Comparison of ENCODE assay signal across 20 cellular contexts in the genomic region with DNA sequence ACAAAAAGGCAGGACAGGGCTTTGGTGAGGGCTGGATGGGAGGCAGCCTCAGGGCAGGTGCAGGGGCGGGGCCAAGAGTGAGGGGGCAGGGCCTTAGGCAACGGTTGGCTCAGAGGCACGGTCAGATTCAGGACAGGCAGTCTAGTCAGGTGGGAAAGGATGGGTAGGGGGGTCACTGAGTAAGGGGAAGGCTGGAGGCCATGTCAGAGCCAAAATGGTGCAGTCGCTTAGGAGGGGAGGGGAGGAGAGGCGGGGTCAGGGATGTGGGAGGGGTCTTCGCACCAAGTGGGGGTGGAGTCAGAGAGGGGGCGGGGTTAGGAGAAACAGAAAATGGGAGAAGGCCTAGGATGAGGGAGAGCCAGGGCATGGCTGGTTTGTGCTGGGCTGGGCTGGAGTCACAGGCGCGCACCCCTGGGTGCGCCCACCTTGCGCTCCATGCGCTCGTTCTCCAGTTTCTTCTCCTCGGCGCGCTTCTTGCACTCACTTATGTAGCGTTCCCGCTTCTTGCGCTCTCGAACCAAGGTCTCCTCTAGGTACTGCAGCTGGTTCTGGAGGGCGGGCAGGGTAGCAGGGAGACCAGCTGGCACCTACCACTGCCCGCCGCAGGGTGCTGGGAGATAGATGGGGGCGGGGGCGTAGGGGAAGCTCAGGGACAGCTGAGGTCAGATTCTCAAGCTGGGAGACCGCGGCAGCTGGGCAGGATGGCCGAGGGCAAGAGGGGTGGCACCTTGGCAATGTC. TPM values are rescaled to one million over a fixed set of nuclear protein-coding genes. Genes with fewer than 3 reads are reported as not detected.
DNase-seq lines count a peak whose midpoint lies in the region; ATAC-seq, FAIRE-seq and TF ChIP-seq lines count a peak whose summit lies in the region.
"Had no signal": no experiment of that assay in that cellular context is flagged by ENCODE, and none has a peak within 500 bp of the region (broad histone marks: within the 10 kb centered on the region; RNA-seq: fewer than 3 reads in every experiment).

No MANE protein-coding gene starts in this region.

- no peak overlapping the region; the same call in 1 of the 2 replicates for H2BK12ac ChIP-seq in H1 (ENCODE audit: low read depth, low read length)

- no peak overlapping the region for H3K14ac ChIP-seq in H1 (ENCODE audit: insufficient read length)

- H3K36me3 Mint-ChIP-seq in progenitor cell of endocrine pancreas (ENCODE audit: insufficient read depth), result no peaks in the 10 kb centered on the region
- H3K36me3 Mint-ChIP-seq: CD8-positive, alpha-beta T cell had no signal

- H3K4me3 Mint-ChIP-seq in progenitor cell of endocrine pancreas (ENCODE audit: low read depth), result no peak overlapping the region
- H3K4me3 Mint-ChIP-seq: activated naive CD4-positive, alpha-beta T cell treated with anti-CD3 and anti-CD28 coated beads for 36 hours; CD8-positive, alpha-beta T cell; stimulated activated naive CD8-positive, alpha-beta T cell treated with anti-CD3 and anti-CD28 coated beads, Interleukin-15, Interleukin-2, amounts not matched to agents 100 ng/mL and 50 ng/mL, for 24 hours had no signal

- POLR2A ChIA-PET in H1 (lab: Charles Lee; ENCODE audit: partially characterized antibody), result interaction anchor here (1.1 to 1.4 kb wide), 2 partner anchors 8 to 10 kb away, joined by 5 read pairs; partner anchors contain the start of genes ODAD3 and PRKCSH

- no peak overlapping the region for H3K56ac ChIP-seq in H1 (replicated peaks; ENCODE audit: insufficient read length, low read depth, low read length)

- TF ChIP-seq RAD21 in H1 (IDR thresholded peaks at IDR 0.05 in 1 of 2, conservative IDR thresholded peaks at IDR 0.05 in 1 of 2; ENCODE audit: low read depth in 2 of 2, low read length in 2 of 2), result no peak

- H4K8ac ChIP-seq in H1 (ENCODE audit: extremely low read depth, insufficient read depth, low read length), result peak overlapping the region; percentile 41; the same call in 1 of the 2 replicates

- H2BK120ac ChIP-seq in H1 (replicated peaks; ENCODE audit: low read depth, low read length), result no peak overlapping the region

- H3K4me1 ChIP-seq in BE2C (no peaks in the 10 kb centered on the region), H1 (replicated peaks in 1 of 4; ENCODE audit: control insufficient read depth in 3 of 4, insufficient read depth in 4 of 4, low read length in 3 of 4) (peaks cover 0 to 13% (median 7%) of the 10 kb centered on the region in 4 experiments; a peak in 5 of 7 replicates)

- H3K4ac ChIP-seq in H1 (replicated peaks; ENCODE audit: insufficient read length, low read depth, low read length), result no peak overlapping the region

- no peaks in the 10 kb centered on the region for H4K20me1 ChIP-seq in H1 (replicated peaks in 1 of 2; ENCODE audit: control insufficient read depth in 1 of 2, insufficient read depth in 2 of 2, low read length in 2 of 2)

- no peak overlapping the region for H3K18ac ChIP-seq in H1 (ENCODE audit: extremely low read depth, low read length)

- H3K79me2 ChIP-seq in H1 (ENCODE audit: control insufficient read depth in 1 of 2, insufficient read depth in 2 of 2, low read length in 2 of 2), result no peaks in the 10 kb centered on the region

- H2BK15ac ChIP-seq in H1 (ENCODE audit: low read length), result 0 out of 2 replicates have a peak overlapping the region, but pooled peaks have one; percentile 88

- H3K4me2 ChIP-seq in H1 (ENCODE audit: insufficient read depth in 1 of 2, low read depth in 2 of 2, low read length in 2 of 2), result no peak overlapping the region

- H3K23ac ChIP-seq in H1 (ENCODE audit: insufficient read length), result no peak overlapping the region

- no peak overlapping the region for H3K27ac ChIP-seq in H1 (ENCODE audit: low read depth, low read length)
- H3K27ac ChIP-seq: cardiac muscle cell, transverse colon had no signal

- ATAC-seq in GM19463 (IDR thresholded peaks at IDR 0.05; ENCODE audit: unreplicated experiment), result no peak
- ATAC-seq: CD8-positive, alpha-beta T cell; left lobe of liver had no signal

- H2AFZ ChIP-seq in H1 (ENCODE audit: low read length), result no peak overlapping the region

- H2BK5ac ChIP-seq in H1 (ENCODE audit: low read depth, low read length), result peak overlapping the region; percentile 52; the same call in 1 of the 2 replicates

- H3K27me3 Mint-ChIP-seq in progenitor cell of endocrine pancreas, result peaks cover 28% of the 10 kb centered on the region

- CTCF ChIA-PET in H1 (lab: Charles Lee; ENCODE audit: partially characterized antibody), result interaction anchor here (0.9 to 2.5 kb wide), 4 partner anchors 9 to 56 kb away, joined by 3 to 12 read pairs (median 4); partner anchors contain the start of genes ODAD3 and PRKCSH

- H3K9me3 ChIP-seq in BE2C (no peaks in the 10 kb centered on the region), H1 (ENCODE audit: insufficient read depth in 2 of 2, low read depth in 1 of 2, low read length in 1 of 2) (no peaks in the 10 kb centered on the region)
- H3K9me3 ChIP-seq: transverse colon had no signal

- peaks cover 14% of the 10 kb centered on the region for H3K23me2 ChIP-seq in H1 (ENCODE audit: low read depth, low read length)

- no peak overlapping the region for H3K27ac Mint-ChIP-seq in progenitor cell of endocrine pancreas
- H3K27ac Mint-ChIP-seq: activated naive CD4-positive, alpha-beta T cell treated with anti-CD3 and anti-CD28 coated beads for 36 hours; CD8-positive, alpha-beta T cell; stimulated activated naive CD8-positive, alpha-beta T cell treated with anti-CD3 and anti-CD28 coated beads, Interleukin-15, Interleukin-2, amounts not matched to agents 100 ng/mL and 50 ng/mL, for 24 hours had no signal

- FAIRE-seq in GM12892 (lab: Jason Lieb, UNC), result peak; percentile 21
- no peak for FAIRE-seq in H1 (lab: Jason Lieb, UNC)
- FAIRE-seq: RCC 7860, small intestine had no signal

- no peak overlapping the region for H4K91ac ChIP-seq in H1 (replicated peaks; ENCODE audit: insufficient read length, low read length)

- H2BK20ac ChIP-seq in H1 (ENCODE audit: low read length), result no peak overlapping the region

- H3K4me1 Mint-ChIP-seq in progenitor cell of endocrine pancreas (ENCODE audit: low read depth), result peaks cover 2% of the 10 kb centered on the region

- no peak overlapping the region for H3K9ac ChIP-seq in H1 (replicated peaks in 1 of 4; ENCODE audit: extremely low read depth in 1 of 4, low read depth in 3 of 4, low read length in 3 of 4)

- H3K27me3 ChIP-seq in BE2C (peaks cover 18% of the 10 kb centered on the region), H1 (replicated peaks in 1 of 4; ENCODE audit: control insufficient read depth in 3 of 4, extremely low read depth in 1 of 4, insufficient read depth in 3 of 4, low read length in 3 of 4) (peaks cover 2 to 16% (median 13%) of the 10 kb centered on the region in 4 experiments)

- TF ChIP-seq EP300 in H1 (IDR thresholded peaks at IDR 0.05; ENCODE audit: borderline replicate concordance in 1 of 2, low read depth in 2 of 2, low read length in 2 of 2), result no peak

- no peak for TF ChIP-seq CTCF in BE2C (IDR thresholded peaks at IDR 0.05; ENCODE audit: low read depth, low read length)
- no peak for TF ChIP-seq CTCF in H1 (IDR thresholded peaks at IDR 0.05; ENCODE audit: control extremely low read depth in 1 of 3, insufficient read depth in 1 of 3, low read depth in 1 of 3, low read length in 3 of 3)
- TF ChIP-seq CTCF in progenitor cell of endocrine pancreas (IDR thresholded peaks at IDR 0.05; ENCODE audit: unreplicated experiment), result no peak

- no peak overlapping the region for H4K5ac ChIP-seq in H1 (ENCODE audit: insufficient read length, low read depth, low read length)

- H3K36me3 ChIP-seq in BE2C (no peaks in the 10 kb centered on the region), H1 (ENCODE audit: control insufficient read depth in 2 of 4, insufficient read depth in 4 of 4, low read length in 3 of 4) (no peaks in the 10 kb centered on the region)
- H3K36me3 ChIP-seq: cardiac muscle cell, transverse colon had no signal

- no peaks in the 10 kb centered on the region for H3K9me3 Mint-ChIP-seq in progenitor cell of endocrine pancreas (ENCODE audit: low read depth)
- H3K9me3 Mint-ChIP-seq: activated naive CD4-positive, alpha-beta T cell treated with anti-CD3 and anti-CD28 coated beads for 36 hours; CD8-positive, alpha-beta T cell; stimulated activated naive CD8-positive, alpha-beta T cell treated with anti-CD3 and anti-CD28 coated beads, Interleukin-15, Interleukin-2, amounts not matched to agents 100 ng/mL and 50 ng/mL, for 24 hours had no signal

- H3K79me1 ChIP-seq in H1 (ENCODE audit: low read depth, low read length), result no peaks in the 10 kb centered on the region

- H3K4me3 ChIP-seq in BE2C (ENCODE audit: low read depth, low read length) (no peak overlapping the region), H1 (ENCODE audit: extremely low read depth in 1 of 4, insufficient read depth in 2 of 4, low read depth in 3 of 4, low read length in 4 of 4) (no peak overlapping the region)
- H3K4me3 ChIP-seq: cardiac muscle cell, transverse colon had no signal

- DNase-seq in BE2C, result peak; percentile 57
- DNase-seq in GM12892 (ENCODE audit: insufficient read length), result no peak
- DNase-seq in H1 (ENCODE audit: low read depth in 1 of 2, low spot score in 2 of 2), result peak in 1 of 2 experiments; percentile 85
- DNase-seq in progenitor cell of endocrine pancreas (ENCODE audit: low spot score, unreplicated experiment), result no peak
- DNase-seq: activated naive CD4-positive, alpha-beta T cell treated with anti-CD3 and anti-CD28 coated beads for 36 hours; CD8-positive, alpha-beta T cell; DMS79 treated with DMSO at 0.1 percent for 48 hours; HCEC 1CT; midbrain; NCI-H1105; NCI-H2081; NCI-H446 treated with DMSO at 0.1 percent for 48 hours; small intestine; transverse colon had no signal

- 84% methylated on average over 23 of the region's 28 CpGs; no CpG with 5 or more reads in 1 of the 2 experiments for WGBS in H1 (ENCODE audit: extremely low coverage in 1 of 2, insufficient coverage in 1 of 2, insufficient read length in 1 of 2, insufficient replicate concordance in 2 of 2, low coverage in 1 of 2, low lambda C conversion rate in 2 of 2, missing lambda C conversion rate in 1 of 2), 2 experiments

- no peak overlapping the region for H2AK5ac ChIP-seq in H1 (ENCODE audit: low read depth, low read length)

- TF ChIP-seq POLR2A in GM12892 (IDR thresholded peaks at IDR 0.05; ENCODE audit: low read depth, low read length) (no peak), H1 (IDR thresholded peaks at IDR 0.05; ENCODE audit: control extremely low read depth in 1 of 2, low read depth in 2 of 2, low read length in 2 of 2) (no peak)

RNA-seq across cellular contexts. Expression of gene RGL3, which starts 6.8 kb away (rescaled TPM):
- polyA plus RNA-seq in BE2C (2012; ENCODE audit: insufficient read depth, insufficient read length, low read depth), result not detected
- 0.34 TPM for polyA plus RNA-seq in GM12892 (2012; ENCODE audit: missing spikeins)
- total RNA-seq in H1 (2021; fragmentation: NEBNext Ultra II Directional; extraction: Animal tissue kit (Norgen Biotek cat#: 25700)), result 40.9 and 47.8 TPM in 2 replicates
- 36.9 and 78.7 TPM in 2 replicates for polyA plus RNA-seq in H1 (2011; rRNA removed)
- 38.6 TPM for polyA plus RNA-seq in H1 (2011; cell fraction: cytosol; rRNA removed)
- polyA plus RNA-seq in H1 (2011; cell fraction: nucleus; rRNA removed), result 197 TPM
- 64.9 to 73.8 TPM (median 68.2 TPM) in 4 replicates for polyA plus RNA-seq in H1 (2012, experiment 1 of 2)
- polyA plus RNA-seq in H1 (2012, experiment 2 of 2), result 31.6 TPM
- 47.6 TPM for polyA plus RNA-seq in H1 (2013, experiment 1 of 2)
- polyA plus RNA-seq in H1 (2013, experiment 2 of 2), result 46.6 TPM
- 11.1 and 14.8 TPM in 2 replicates for polyA minus RNA-seq in H1 (2011; rRNA and poly(A)+ RNA removed)
- 29.8 TPM for polyA minus RNA-seq in H1 (2011; cell fraction: cytosol; rRNA and poly(A)+ RNA removed)
- 57.1 TPM for polyA minus RNA-seq in H1 (2011; cell fraction: nucleus; rRNA and poly(A)+ RNA removed)
- 266 and 284 TPM in 2 replicates for total RNA-seq in progenitor cell of endocrine pancreas
- total RNA-seq: activated naive CD4-positive, alpha-beta T cell treated with anti-CD3 and anti-CD28 coated beads for 36 hours; CD8-positive, alpha-beta T cell had no signal
- polyA plus RNA-seq: neural cell had no signal

RNA-seq across cellular contexts. Expression of gene ODAD3, which starts 9.0 kb away (rescaled TPM):
- 2.0 TPM for polyA plus RNA-seq in BE2C (2012; ENCODE audit: insufficient read depth, insufficient read length, low read depth)
- 0.74 TPM for polyA plus RNA-seq in GM12892 (2012; ENCODE audit: missing spikeins)
- total RNA-seq in H1 (2021; fragmentation: NEBNext Ultra II Directional; extraction: Animal tissue kit (Norgen Biotek cat#: 25700)), result 1.6 and 2.2 TPM in 2 replicates
- 2.1 and 4.4 TPM in 2 replicates for polyA plus RNA-seq in H1 (2011; rRNA removed)
- 3.0 TPM for polyA plus RNA-seq in H1 (2011; cell fraction: cytosol; rRNA removed)
- 2.9 TPM for polyA plus RNA-seq in H1 (2011; cell fraction: nucleus; rRNA removed)
- polyA plus RNA-seq in H1 (2012, experiment 1 of 2), result 2.2 to 3.8 TPM (median 3.1 TPM) in 4 replicates
- polyA plus RNA-seq in H1 (2012, experiment 2 of 2), result 2.0 TPM
- 4.0 TPM for polyA plus RNA-seq in H1 (2013, experiment 1 of 2)
- polyA plus RNA-seq in H1 (2013, experiment 2 of 2), result 4.2 TPM
- 0.24 and 0.25 TPM in 2 replicates for polyA minus RNA-seq in H1 (2011; rRNA and poly(A)+ RNA removed)
- 0.95 TPM for polyA minus RNA-seq in H1 (2011; cell fraction: cytosol; rRNA and poly(A)+ RNA removed)
- polyA minus RNA-seq in H1 (2011; cell fraction: nucleus; rRNA and poly(A)+ RNA removed), result 0.30 TPM
- 1.8 and 2.2 TPM in 2 replicates for total RNA-seq in progenitor cell of endocrine pancreas
- total RNA-seq: CD8-positive, alpha-beta T cell had no signal

RNA-seq across cellular contexts. Expression of gene PRKCSH, which starts 9.5 kb away (rescaled TPM):
- polyA plus RNA-seq in BE2C (2012; ENCODE audit: insufficient read depth, insufficient read length, low read depth), result 490 TPM
- 113 TPM for polyA plus RNA-seq in GM12892 (2012; ENCODE audit: missing spikeins)
- total RNA-seq in H1 (2021; fragmentation: NEBNext Ultra II Directional; extraction: Animal tissue kit (Norgen Biotek cat#: 25700)), result 337 and 341 TPM in 2 replicates
- 97.2 and 267 TPM in 2 replicates for polyA plus RNA-seq in H1 (2011; rRNA removed)
- polyA plus RNA-seq in H1 (2011; cell fraction: cytosol; rRNA removed), result 109 TPM
- polyA plus RNA-seq in H1 (2011; cell fraction: nucleus; rRNA removed), result 496 TPM
- 197 to 438 TPM (median 349 TPM) in 4 replicates for polyA plus RNA-seq in H1 (2012, experiment 1 of 2)
- polyA plus RNA-seq in H1 (2012, experiment 2 of 2), result 305 TPM
- 349 TPM for polyA plus RNA-seq in H1 (2013, experiment 1 of 2)
- 317 TPM for polyA plus RNA-seq in H1 (2013, experiment 2 of 2)
- 114 and 172 TPM in 2 replicates for polyA minus RNA-seq in H1 (2011; rRNA and poly(A)+ RNA removed)
- polyA minus RNA-seq in H1 (2011; cell fraction: cytosol; rRNA and poly(A)+ RNA removed), result 276 TPM
- polyA minus RNA-seq in H1 (2011; cell fraction: nucleus; rRNA and poly(A)+ RNA removed), result 164 TPM
- 409 and 437 TPM in 2 replicates for total RNA-seq in progenitor cell of endocrine pancreas

RNA-seq across cellular contexts. Expression of gene EPOR, which starts 41.8 kb away (rescaled TPM):
- polyA plus RNA-seq in BE2C (2012; ENCODE audit: insufficient read depth, insufficient read length, low read depth), result 38.7 TPM
- 3.6 TPM for polyA plus RNA-seq in GM12892 (2012; ENCODE audit: missing spikeins)
- total RNA-seq in H1 (2021; fragmentation: NEBNext Ultra II Directional; extraction: Animal tissue kit (Norgen Biotek cat#: 25700)), result 13.1 and 13.9 TPM in 2 replicates
- 23.4 and 32.3 TPM in 2 replicates for polyA plus RNA-seq in H1 (2011; rRNA removed)
- 19.0 TPM for polyA plus RNA-seq in H1 (2011; cell fraction: cytosol; rRNA removed)
- polyA plus RNA-seq in H1 (2011; cell fraction: nucleus; rRNA removed), result 55.0 TPM
- 12.4 to 18.7 TPM (median 16.6 TPM) in 4 replicates for polyA plus RNA-seq in H1 (2012, experiment 1 of 2)
- polyA plus RNA-seq in H1 (2012, experiment 2 of 2), result 16.9 TPM
- polyA plus RNA-seq in H1 (2013, experiment 1 of 2), result 11.1 TPM
- 11.9 TPM for polyA plus RNA-seq in H1 (2013, experiment 2 of 2)
- 6.0 and 6.9 TPM in 2 replicates for polyA minus RNA-seq in H1 (2011; rRNA and poly(A)+ RNA removed)
- polyA minus RNA-seq in H1 (2011; cell fraction: cytosol; rRNA and poly(A)+ RNA removed), result 13.9 TPM
- polyA minus RNA-seq in H1 (2011; cell fraction: nucleus; rRNA and poly(A)+ RNA removed), result 11.4 TPM
- 53.6 and 56.7 TPM in 2 replicates for total RNA-seq in progenitor cell of endocrine pancreas

RNA-seq across cellular contexts. Expression of gene SWSAP1, which starts 51.4 kb away (rescaled TPM):
- 8.9 TPM for polyA plus RNA-seq in BE2C (2012; ENCODE audit: insufficient read depth, insufficient read length, low read depth)
- polyA plus RNA-seq in GM12892 (2012; ENCODE audit: missing spikeins), result 1.1 TPM
- 3.1 and 3.2 TPM in 2 replicates for total RNA-seq in H1 (2021; fragmentation: NEBNext Ultra II Directional; extraction: Animal tissue kit (Norgen Biotek cat#: 25700))
- polyA plus RNA-seq in H1 (2011; rRNA removed), result 5.1 and 5.2 TPM in 2 replicates
- polyA plus RNA-seq in H1 (2011; cell fraction: cytosol; rRNA removed), result 3.7 TPM
- polyA plus RNA-seq in H1 (2011; cell fraction: nucleus; rRNA removed), result 3.3 TPM
- polyA plus RNA-seq in H1 (2012, experiment 1 of 2), result 2.0 to 4.0 TPM (median 3.5 TPM) in 4 replicates
- polyA plus RNA-seq in H1 (2012, experiment 2 of 2), result 3.0 TPM
- 4.8 TPM for polyA plus RNA-seq in H1 (2013, experiment 1 of 2)
- 4.5 TPM for polyA plus RNA-seq in H1 (2013, experiment 2 of 2)
- polyA minus RNA-seq in H1 (2011; rRNA and poly(A)+ RNA removed), result 0.76 and 1.2 TPM in 2 replicates
- 2.0 TPM for polyA minus RNA-seq in H1 (2011; cell fraction: cytosol; rRNA and poly(A)+ RNA removed)
- polyA minus RNA-seq in H1 (2011; cell fraction: nucleus; rRNA and poly(A)+ RNA removed), result 2.6 TPM
- 3.2 and 3.3 TPM in 2 replicates for total RNA-seq in progenitor cell of endocrine pancreas
